ENCODE assay signal across 7 cellular contexts in the genomic region with DNA sequence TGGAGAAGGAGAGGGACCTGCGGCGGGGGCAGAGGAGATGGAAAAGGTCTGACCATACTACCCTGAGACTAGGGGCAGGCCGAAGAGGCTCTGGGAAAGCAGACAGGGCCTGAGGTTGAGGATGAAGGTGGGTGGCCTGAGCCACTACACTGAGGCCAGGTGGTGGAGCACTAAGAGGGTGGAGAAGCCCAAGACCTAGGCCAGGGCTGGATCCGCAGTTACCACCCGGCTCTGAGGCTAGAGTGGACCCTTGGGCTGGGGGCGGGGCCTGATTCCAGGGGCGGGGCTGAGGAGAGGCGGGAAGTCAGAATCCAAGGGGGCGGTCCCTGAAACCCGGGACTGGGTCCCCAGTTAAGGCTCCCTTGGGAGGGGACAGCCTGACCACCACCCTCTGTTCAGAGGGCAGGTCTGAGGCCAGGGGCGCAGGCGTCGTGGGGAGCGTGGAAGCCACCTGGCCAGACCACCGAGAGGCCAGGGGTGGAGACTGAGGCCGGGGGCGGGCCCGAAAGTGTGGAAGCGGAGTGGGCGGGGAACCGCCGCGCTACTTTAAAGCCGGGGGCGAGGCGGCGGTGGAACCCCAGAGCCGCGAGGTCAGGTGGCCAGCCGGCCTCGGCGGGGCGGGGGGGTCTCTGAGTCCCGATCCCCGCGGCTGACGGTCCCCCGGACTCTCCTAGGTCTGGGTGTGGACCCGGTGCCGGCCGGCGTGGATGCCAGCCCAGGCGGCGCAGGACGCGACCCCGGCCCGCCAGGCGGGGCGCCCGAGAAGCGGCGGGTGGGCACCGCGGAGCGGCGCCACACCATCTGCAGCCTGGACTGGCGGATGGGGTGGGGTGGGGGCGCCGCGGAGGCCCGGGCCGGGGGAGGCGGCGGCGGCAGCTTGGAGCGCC. TPM values are rescaled to one million over a fixed set of nuclear protein-coding genes. Genes with fewer than 3 reads are reported as not detected.
DNase-seq lines count a peak whose midpoint lies in the region; ATAC-seq and TF ChIP-seq lines count a peak whose summit lies in the region.

No MANE protein-coding gene starts in this region.

- H3K9me2 ChIP-seq in GM23248 (ENCODE audit: insufficient read depth): no peaks in the 10 kb centered on the region

- DNase-seq in GM23248 (peak; percentile 14), NCI-H2171 (lab: John Stamatoyannopoulos, UW) (peak; percentile 89)
- DNase-seq in activated CD4-positive, alpha-beta T cell treated with anti-CD3 and anti-CD28 coated beads, Interleukin-2, amount 10 ng/mL, durations not matched to agents 24 days and 14 days: peak; percentile 82
- DNase-seq in effector memory CD4-positive, alpha-beta T cell: peak; percentile 10 to 33 (median 21)

- TF ChIP-seq CTCF in nephron (IDR thresholded peaks at IDR 0.05; ENCODE audit: unreplicated experiment in 3 of 3): peak in 1 of 3 experiments; percentile 29

- H3K9me3 ChIP-seq in GM23248 (ENCODE audit: low read depth): no peaks in the 10 kb centered on the region
- H3K9me3 ChIP-seq in effector memory CD4-positive, alpha-beta T cell (ENCODE audit: control insufficient read depth, low read length): no peaks in the 10 kb centered on the region
- no peaks in the 10 kb centered on the region for H3K9me3 ChIP-seq in thymus (ENCODE audit: control insufficient read depth)

- no peak overlapping the region for H3K27ac Mint-ChIP-seq in activated CD4-positive, alpha-beta T cell treated with anti-CD3 and anti-CD28 coated beads, Interleukin-2, amount 10 ng/mL, durations not matched to agents 24 days and 14 days
- peak overlapping the region in 1 of 3 experiments; percentile 20 for H3K27ac Mint-ChIP-seq in nephron

- no peaks in the 10 kb centered on the region for H4K20me1 ChIP-seq in GM23248 (ENCODE audit: insufficient read depth)

- no peaks in the 10 kb centered on the region for H3F3A ChIP-seq in GM23248 (ENCODE audit: insufficient read depth)

- no peak overlapping the region for H2AFZ ChIP-seq in GM23248

- no peak overlapping the region for H3K4me2 ChIP-seq in GM23248 (ENCODE audit: unreplicated experiment)

- ATAC-seq in GM19455 (IDR thresholded peaks at IDR 0.05; ENCODE audit: unreplicated experiment): no peak

- no peak overlapping the region for H3K9ac ChIP-seq in GM23248

- no peaks in the 10 kb centered on the region for H3K9me3 Mint-ChIP-seq in activated CD4-positive, alpha-beta T cell treated with anti-CD3 and anti-CD28 coated beads, Interleukin-2, amount 10 ng/mL, durations not matched to agents 24 days and 14 days
- no peaks in the 10 kb centered on the region for H3K9me3 Mint-ChIP-seq in nephron

- no peaks in the 10 kb centered on the region for H3K79me2 ChIP-seq in GM23248 (ENCODE audit: insufficient read depth)

- intact Hi-C loops in activated CD4-positive, alpha-beta T cell treated with anti-CD3 and anti-CD28 coated beads, Interleukin-2, amount 10 ng/mL, durations not matched to agents 24 days and 14 days (cut with micrococcal nuclease): loop anchor here (5.0 kb wide), 1 partner anchor 66 kb away; the partner anchor contains the start of gene PDRG1

- H3K4me3 Mint-ChIP-seq in activated CD4-positive, alpha-beta T cell treated with anti-CD3 and anti-CD28 coated beads, Interleukin-2, amount 10 ng/mL, durations not matched to agents 24 days and 14 days: peak overlapping the region; percentile 83
- peak overlapping the region; percentile 84 to 92 (median 89) for H3K4me3 Mint-ChIP-seq in nephron

- WGBS in GM23248 (ENCODE audit: low coverage in 1 of 2, low lambda C conversion rate in 2 of 2, missing lambda C conversion rate in 2 of 2), 2 experiments: 3% methylated on average over 41 to 66 of the region's 67 CpGs
- 2% methylated on average over 67 of the region's 67 CpGs for WGBS in thymus

- H3K27ac ChIP-seq in GM23248 (no peak overlapping the region), thymus (ENCODE audit: low read depth) (no peak overlapping the region)
- H3K27ac ChIP-seq in effector memory CD4-positive, alpha-beta T cell (ENCODE audit: insufficient read depth, low read length, poor library complexity, severe bottlenecking): no peak overlapping the region

- H3K27me3 ChIP-seq in GM23248 (replicated peaks; ENCODE audit: insufficient read depth): peaks cover 71% of the 10 kb centered on the region
- peaks cover 44% of the 10 kb centered on the region for H3K27me3 ChIP-seq in effector memory CD4-positive, alpha-beta T cell (replicated peaks; ENCODE audit: control insufficient read depth, insufficient read depth, low read length, poor library complexity, severe bottlenecking)
- peaks cover 31% of the 10 kb centered on the region for H3K27me3 ChIP-seq in thymus (ENCODE audit: control insufficient read depth, insufficient read depth)

- peaks cover 71% of the 10 kb centered on the region for H3K27me3 Mint-ChIP-seq in activated CD4-positive, alpha-beta T cell treated with anti-CD3 and anti-CD28 coated beads, Interleukin-2, amount 10 ng/mL, durations not matched to agents 24 days and 14 days
- H3K27me3 Mint-ChIP-seq in nephron (ENCODE audit: low read depth): peaks cover 62% of the 10 kb centered on the region

- H3K4me1 Mint-ChIP-seq in activated CD4-positive, alpha-beta T cell treated with anti-CD3 and anti-CD28 coated beads, Interleukin-2, amount 10 ng/mL, durations not matched to agents 24 days and 14 days: peaks cover 18% of the 10 kb centered on the region
- peaks cover 12% of the 10 kb centered on the region for H3K4me1 Mint-ChIP-seq in nephron

- H3K36me3 Mint-ChIP-seq in activated CD4-positive, alpha-beta T cell treated with anti-CD3 and anti-CD28 coated beads, Interleukin-2, amount 10 ng/mL, durations not matched to agents 24 days and 14 days (ENCODE audit: low read depth): no peaks in the 10 kb centered on the region
- H3K36me3 Mint-ChIP-seq in nephron (ENCODE audit: low read depth): no peaks in the 10 kb centered on the region

- in situ Hi-C loops in GM23248 (cut with MboI): no loop called here

- H3K36me3 ChIP-seq in GM23248 (ENCODE audit: low read depth): no peaks in the 10 kb centered on the region
- H3K36me3 ChIP-seq in effector memory CD4-positive, alpha-beta T cell (ENCODE audit: control insufficient read depth, insufficient read depth, low read length): no peaks in the 10 kb centered on the region
- H3K36me3 ChIP-seq in thymus (ENCODE audit: control insufficient read depth, insufficient read depth): no peaks in the 10 kb centered on the region

- no peaks in the 10 kb centered on the region for H3K4me1 ChIP-seq in GM23248 (ENCODE audit: insufficient read depth)
- H3K4me1 ChIP-seq in effector memory CD4-positive, alpha-beta T cell (ENCODE audit: control insufficient read depth, insufficient read depth, low read length, poor library complexity, severe bottlenecking): peaks cover 15% of the 10 kb centered on the region
- no peaks in the 10 kb centered on the region for H3K4me1 ChIP-seq in thymus (ENCODE audit: control insufficient read depth, insufficient read depth, low read length)

- H3K4me3 ChIP-seq in GM23248: 0 out of 2 replicates have a peak overlapping the region, but pooled peaks have one; percentile 11
- peak overlapping the region; percentile 48 for H3K4me3 ChIP-seq in effector memory CD4-positive, alpha-beta T cell (ENCODE audit: insufficient read depth, low read depth, low read length, poor library complexity, severe bottlenecking)
- peak overlapping the region; percentile 52 for H3K4me3 ChIP-seq in thymus (ENCODE audit: low read length)

RNA-seq across cellular contexts. Expression of gene CCM2L, which starts 8.3 kb away (rescaled TPM):
- not detected in 2 replicates for total RNA-seq in GM23248 (2014; rRNA removed; shearing (Covaris generic))
- polyA plus RNA-seq in GM23248 (2016; fragmentation: Nextera tagmentation; extraction: Ambion mirVana) (not detected in 2 replicates), thymus (3.3 TPM)
- total RNA-seq in activated CD4-positive, alpha-beta T cell treated with anti-CD3 and anti-CD28 coated beads, Interleukin-2, amount 10 ng/mL, durations not matched to agents 24 days and 14 days: not detected in 2 replicates

RNA-seq across cellular contexts. Expression of gene HCK, which starts 33.5 kb away (rescaled TPM):
- total RNA-seq in GM23248 (2014; rRNA removed; shearing (Covaris generic)): not detected in 2 replicates
- polyA plus RNA-seq in GM23248 (2016; fragmentation: Nextera tagmentation; extraction: Ambion mirVana) (not detected in 2 replicates), thymus (33.3 TPM)
- total RNA-seq in activated CD4-positive, alpha-beta T cell treated with anti-CD3 and anti-CD28 coated beads, Interleukin-2, amount 10 ng/mL, durations not matched to agents 24 days and 14 days: not detected in 2 replicates

RNA-seq across cellular contexts. Expression of gene XKR7, which starts 50.6 kb away (rescaled TPM):
- not detected in 2 replicates for total RNA-seq in GM23248 (2014; rRNA removed; shearing (Covaris generic))
- polyA plus RNA-seq in GM23248 (2016; fragmentation: Nextera tagmentation; extraction: Ambion mirVana) (not detected in 2 replicates), thymus (0.02 TPM)
- total RNA-seq in activated CD4-positive, alpha-beta T cell treated with anti-CD3 and anti-CD28 coated beads, Interleukin-2, amount 10 ng/mL, durations not matched to agents 24 days and 14 days: not detected in 2 replicates

Comparison
In these comparisons a context has a peak if more than half of its experiments do, and no peak if none do; other contexts are left out.
1. DNase-seq: peak in every context shown above with its lines; median percentile 89 in NCI-H2171; 82 in activated CD4-positive, alpha-beta T cell treated with anti-CD3 and anti-CD28 coated beads, Interleukin-2, amount 10 ng/mL, durations not matched to agents 24 days and 14 days; 21 in effector memory CD4-positive, alpha-beta T cell; 14 in GM23248.